Comparison of ENCODE assay signal across 27 cellular contexts in genomic region chr17:18016426-18016825, GRCh38. TPM values are rescaled to one million over a fixed set of nuclear protein-coding genes. Genes with fewer than 3 reads are reported as not detected.
"Had no signal": no experiment of that assay in that cellular context is flagged by ENCODE, and none has a peak within 500 bp of the region (broad histone marks: within the 10 kb centered on the region; RNA-seq: fewer than 3 reads in every experiment).

No MANE protein-coding gene starts in this region.

- H2AFZ ChIP-seq: PC-9 had no signal

- DNase-seq: activated CD4-positive, alpha-beta T cell treated with anti-CD3 and anti-CD28 coated beads, Interleukin-2, amount 10 ng/mL, durations not matched to agents 7 days and 5 days; activated CD4-positive, alpha-beta T cell treated with anti-CD3 and anti-CD28 coated beads, Interleukin-2, amount 50 U/mL, for 48 hours; activated CD8-positive, alpha-beta T cell treated with anti-CD3 and anti-CD28 coated beads, Interleukin-2, amount 10 ng/mL, durations not matched to agents 7 days and 5 days; activated gamma-delta T cell; activated naive CD4-positive, alpha-beta T cell treated with Interleukin-2 at 50 U/mL for 16 hours; activated naive CD8-positive, alpha-beta T cell treated with anti-CD3 and anti-CD28 coated beads, Interleukin-2, amount 10 ng/mL, durations not matched to agents 7 days and 5 days; activated T-cell treated with anti-CD3 and anti-CD28 coated beads, Interleukin-2, amount 50 U/mL, for 24 hours; NCI-H1417 treated with DMSO at 0.1 percent for 48 hours; NCI-H187 treated with DMSO at 0.1 percent for 48 hours; NCI-H2081; NCI-H2227 treated with DMSO at 0.1 percent for 48 hours; NCI-H510A treated with DMSO at 0.1 percent for 48 hours; NCI-H526 treated with DMSO at 0.1 percent for 48 hours; NCI-H774; PC-9; SHP77; SK-N-SH had no signal

- FAIRE-seq: astrocyte, K562, RCC 7860, TTC549 had no signal

- H3K4me3 Mint-ChIP-seq: activated CD4-positive, alpha-beta T cell treated with anti-CD3 and anti-CD28 coated beads, Interleukin-2, amount 10 ng/mL, durations not matched to agents 7 days and 5 days; activated CD8-positive, alpha-beta T cell treated with anti-CD3 and anti-CD28 coated beads, Interleukin-2, amount 10 ng/mL, durations not matched to agents 7 days and 5 days; activated naive CD4-positive, alpha-beta T cell treated with anti-CD3 and anti-CD28 coated beads, Interleukin-2, amount 50 U/mL, for 24 hours; activated naive CD8-positive, alpha-beta T cell treated with anti-CD3 and anti-CD28 coated beads, Interleukin-2, amount 10 ng/mL, durations not matched to agents 7 days and 5 days; activated T-cell treated with anti-CD3 and anti-CD28 coated beads, Interleukin-2, amount 50 U/mL, for 24 hours; T-helper 1 cell treated with Interleukin-12 subunit alpha and Interleukin-12 subunit beta and Interleukin-4 antibody, amounts not matched to agents 30 μg/mL and 1 μg/mL, for 36 hours; T-helper 2 cell treated with Interferon-gamma antibody and Interleukin-4, amounts not matched to agents 5 μg/mL and 100 μg/mL, for 36 hours had no signal

- H3K9me3 ChIP-seq: body of pancreas, SJSA1, SK-N-SH had no signal

- H3K9ac ChIP-seq: SK-N-SH had no signal

- H3K4me2 ChIP-seq: PC-9, SK-N-SH had no signal

- H3K9me3 Mint-ChIP-seq: activated CD4-positive, alpha-beta T cell treated with anti-CD3 and anti-CD28 coated beads, Interleukin-2, amount 10 ng/mL, durations not matched to agents 7 days and 5 days; activated naive CD4-positive, alpha-beta T cell treated with anti-CD3 and anti-CD28 coated beads, Interleukin-2, amount 50 U/mL, for 24 hours; activated naive CD8-positive, alpha-beta T cell treated with anti-CD3 and anti-CD28 coated beads, Interleukin-2, amount 10 ng/mL, durations not matched to agents 7 days and 5 days; activated T-cell treated with anti-CD3 and anti-CD28 coated beads, Interleukin-2, amount 50 U/mL, for 24 hours; activated T-helper 2 cell treated with anti-CD3 and anti-CD28 coated beads, Interferon-gamma antibody, Interleukin-2, Interleukin-4, amounts not matched to agents 10 μg/mL and 5 μg/mL and 100 μg/mL, durations not matched to agents 14 hours and 24 hours and 36 hours; T-helper 1 cell treated with Interleukin-12 subunit alpha and Interleukin-12 subunit beta and Interleukin-4 antibody, amounts not matched to agents 30 μg/mL and 1 μg/mL, for 36 hours; T-helper 2 cell treated with Interferon-gamma antibody and Interleukin-4, amounts not matched to agents 5 μg/mL and 100 μg/mL, for 36 hours had no signal

- H3K4me1 Mint-ChIP-seq: activated CD4-positive, alpha-beta T cell treated with anti-CD3 and anti-CD28 coated beads, Interleukin-2, amount 10 ng/mL, durations not matched to agents 7 days and 5 days; activated naive CD4-positive, alpha-beta T cell treated with anti-CD3 and anti-CD28 coated beads, Interleukin-2, amount 50 U/mL, for 24 hours; activated naive CD8-positive, alpha-beta T cell treated with anti-CD3 and anti-CD28 coated beads, Interleukin-2, amount 10 ng/mL, durations not matched to agents 7 days and 5 days had no signal

- H3K27me3 ChIP-seq: body of pancreas, SJSA1 had no signal

- H3K27ac ChIP-seq: body of pancreas, PC-9, SJSA1 had no signal

- H3K27me3 Mint-ChIP-seq: activated CD4-positive, alpha-beta T cell treated with anti-CD3 and anti-CD28 coated beads, Interleukin-2, amount 10 ng/mL, durations not matched to agents 7 days and 5 days; activated naive CD4-positive, alpha-beta T cell treated with anti-CD3 and anti-CD28 coated beads, Interleukin-2, amount 50 U/mL, for 24 hours; activated naive CD8-positive, alpha-beta T cell treated with anti-CD3 and anti-CD28 coated beads, Interleukin-2, amount 10 ng/mL, durations not matched to agents 7 days and 5 days; activated T-cell treated with anti-CD3 and anti-CD28 coated beads, Interleukin-2, amount 50 U/mL, for 24 hours had no signal

- H3K4me3 ChIP-seq: body of pancreas, K562, PC-9, SJSA1 had no signal

- H3K27ac Mint-ChIP-seq: activated CD4-positive, alpha-beta T cell treated with anti-CD3 and anti-CD28 coated beads, Interleukin-2, amount 10 ng/mL, durations not matched to agents 7 days and 5 days; activated CD8-positive, alpha-beta T cell treated with anti-CD3 and anti-CD28 coated beads, Interleukin-2, amount 10 ng/mL, durations not matched to agents 7 days and 5 days; activated naive CD4-positive, alpha-beta T cell treated with anti-CD3 and anti-CD28 coated beads, Interleukin-2, amount 50 U/mL, for 24 hours; activated naive CD8-positive, alpha-beta T cell treated with anti-CD3 and anti-CD28 coated beads, Interleukin-2, amount 10 ng/mL, durations not matched to agents 7 days and 5 days; activated T-cell treated with anti-CD3 and anti-CD28 coated beads, Interleukin-2, amount 50 U/mL, for 24 hours; activated T-helper 2 cell treated with anti-CD3 and anti-CD28 coated beads, Interferon-gamma antibody, Interleukin-2, Interleukin-4, amounts not matched to agents 10 μg/mL and 5 μg/mL and 100 μg/mL, durations not matched to agents 14 hours and 24 hours and 36 hours; T-helper 1 cell treated with Interleukin-12 subunit alpha and Interleukin-12 subunit beta and Interleukin-4 antibody, amounts not matched to agents 30 μg/mL and 1 μg/mL, for 36 hours; T-helper 2 cell treated with Interferon-gamma antibody and Interleukin-4, amounts not matched to agents 5 μg/mL and 100 μg/mL, for 36 hours had no signal

RNA-seq across cellular contexts. Expression of gene DRC3, which starts 43.8 kb away (rescaled TPM):
- total RNA-seq: activated T-helper 2 cell treated with anti-CD3 and anti-CD28 coated beads, Interferon-gamma antibody, Interleukin-2, Interleukin-4, amounts not matched to agents 10 μg/mL and 5 μg/mL and 100 μg/mL, durations not matched to agents 14 hours and 24 hours and 36 hours had no signal
